Comparison of ENCODE assay signal across 8 cellular contexts in genomic region chr3:42012935-42013651, GRCh38. TPM values are rescaled to one million over a fixed set of nuclear protein-coding genes. Genes with fewer than 3 reads are reported as not detected.
DNase-seq lines count a peak whose midpoint lies in the region; ATAC-seq, FAIRE-seq and TF ChIP-seq lines count a peak whose summit lies in the region.

No MANE protein-coding gene starts in this region.

- H3K4me3 Mint-ChIP-seq in activated B cell treated with CpG ODN at 0.5 μM for 24 hours: peak overlapping the region; percentile 97

- POLR2A ChIA-PET in HCT116 (lab: Charles Lee) (no interaction called here), activated B cell treated with CpG ODN at 0.5 μM for 24 hours (lab: Charles Lee) (interaction anchor here (0.5 to 2.9 kb wide), 30 partner anchors 8 to 1560 kb away, joined by 3 to 48 read pairs (median 5); partner anchors contain the start of genes CTNNB1, NKTR, RPL14 and TRAK1)

- H3K4me3 ChIP-seq in HCT116 (replicated peaks in 1 of 2; ENCODE audit: low read depth in 1 of 2, low read length in 2 of 2): peak overlapping the region; percentile 45 to 62
- H3K4me3 ChIP-seq in kidney epithelial cell (ENCODE audit: low read depth, low read length): peak overlapping the region; percentile 74

- H4K20me1 ChIP-seq in HCT116 (ENCODE audit: insufficient read depth): no peaks in the 10 kb centered on the region

- peak overlapping the region; percentile 99 for H3K27ac Mint-ChIP-seq in activated B cell treated with CpG ODN at 0.5 μM for 24 hours

- peak; percentile 90 for ATAC-seq in HCT116
- ATAC-seq in activated B cell treated with CpG ODN at 0.5 μM for 24 hours (ENCODE audit: low read depth): peak; percentile 68

- DNase-seq in HCT116 (ENCODE audit: low read depth, low spot score) (peak; percentile 18), MV-4-11 (lab: John Stamatoyannopoulos, UW) (peak; percentile 98), activated B cell treated with CpG ODN at 0.5 μM for 24 hours (peak; percentile 73), kidney epithelial cell (ENCODE audit: low read depth) (no peak), RCC 7860 (ENCODE audit: low spot score) (no peak)
- peak; percentile 65 for DNase-seq in central memory CD4-positive, alpha-beta T cell
- peak; percentile 81 for DNase-seq in stimulated activated CD4-positive, alpha-beta T cell treated with anti-CD3 and anti-CD28 coated beads, Interleukin-15, amount 100 ng/mL, for 24 hours

- TSS peak; percentile 60 for BruUV-seq in HCT116 (replicated peaks; lab: Mats Ljungman, UMichigan)

- no peaks in the 10 kb centered on the region for H3K9me2 ChIP-seq in HCT116 (ENCODE audit: insufficient read depth)

- H3K9me3 Mint-ChIP-seq in activated B cell treated with CpG ODN at 0.5 μM for 24 hours: no peaks in the 10 kb centered on the region

- CTCF ChIA-PET in HCT116 (lab: Charles Lee) (no interaction called here), activated B cell treated with CpG ODN at 0.5 μM for 24 hours (lab: Charles Lee) (interaction anchor here (0.7 to 1.9 kb wide), 8 partner anchors 15 to 87 kb away, joined by 3 to 14 read pairs (median 3); partner anchors contain the start of gene ULK4)

- H2AFZ ChIP-seq in HCT116 (ENCODE audit: low read depth, low read length, poor library complexity, severe bottlenecking): peak overlapping the region; percentile 97

- no peaks in the 10 kb centered on the region for H3K36me3 ChIP-seq in HCT116 (ENCODE audit: control insufficient read depth in 1 of 2, insufficient read depth in 2 of 2, low read length in 2 of 2)
- H3K36me3 ChIP-seq in kidney epithelial cell (ENCODE audit: control insufficient read depth, insufficient read depth, low read length): no peaks in the 10 kb centered on the region

- peaks cover 41% of the 10 kb centered on the region for H3K79me2 ChIP-seq in HCT116 (ENCODE audit: insufficient read depth, low read length)

- intact Hi-C loops in HCT116 (cut with micrococcal nuclease): loop anchor here (5.0 kb wide), 1 partner anchor 69 kb away; no protein-coding TSS in a partner anchor
- intact Hi-C loops in activated B cell treated with CpG ODN at 0.5 μM for 24 hours (cut with micrococcal nuclease): loop anchor here (1.0 to 5.0 kb wide), 9 partner anchors 51 to 1390 kb away; partner anchors contain the start of genes CTNNB1, NKTR and ULK4

- peaks cover 59% of the 10 kb centered on the region for H3K4me1 Mint-ChIP-seq in activated B cell treated with CpG ODN at 0.5 μM for 24 hours

- H3K27me3 ChIP-seq in HCT116 (ENCODE audit: insufficient read depth, low read length) (no peaks in the 10 kb centered on the region), kidney epithelial cell (ENCODE audit: control insufficient read depth, insufficient read depth, low read length) (no peaks in the 10 kb centered on the region)

- TF ChIP-seq RAD21 in HCT116 (IDR thresholded peaks at IDR 0.05; ENCODE audit: low read depth): no peak

- TF ChIP-seq POLR2A in GM15510 (IDR thresholded peaks at IDR 0.05; ENCODE audit: borderline replicate concordance, extremely low read depth, insufficient read length): peak; percentile 61
- TF ChIP-seq POLR2A in HCT116 (IDR thresholded peaks at IDR 0.05; ENCODE audit: borderline replicate concordance, extremely low read depth, insufficient read depth, insufficient read length): no peak

- peak overlapping the region; percentile 93 for H3K4me2 ChIP-seq in HCT116 (ENCODE audit: low read length)

- TF ChIP-seq CTCF in HCT116 (IDR thresholded peaks at IDR 0.05 in 2 of 3, conservative IDR thresholded peaks at IDR 0.05 in 1 of 3; ENCODE audit: borderline replicate concordance in 1 of 3, insufficient read depth in 1 of 3, low read depth in 2 of 3, low read length in 2 of 3) (no peak), activated B cell treated with CpG ODN at 0.5 μM for 24 hours (IDR thresholded peaks at IDR 0.05) (no peak), kidney epithelial cell (IDR thresholded peaks at IDR 0.05; ENCODE audit: insufficient read depth, low read length, poor library complexity, severe bottlenecking) (no peak)

- H3K27me3 Mint-ChIP-seq in activated B cell treated with CpG ODN at 0.5 μM for 24 hours: no peaks in the 10 kb centered on the region

- peak overlapping the region; percentile 55 for H3K9ac ChIP-seq in HCT116 (ENCODE audit: low read length)

- H3K27ac ChIP-seq in HCT116 (ENCODE audit: low read depth, low read length): no peak overlapping the region; the same call in 1 of the 2 replicates

- H3K36me3 Mint-ChIP-seq in activated B cell treated with CpG ODN at 0.5 μM for 24 hours (ENCODE audit: low read depth): peaks cover 12% of the 10 kb centered on the region

- H3K9me3 ChIP-seq in HCT116 (ENCODE audit: control insufficient read depth in 1 of 2, insufficient read depth in 1 of 2, low read depth in 1 of 2, low read length in 2 of 2): no peaks in the 10 kb centered on the region

- no peak for FAIRE-seq in RCC 7860 (lab: Jason Lieb, UNC)

- RAD21 ChIA-PET in HCT116 (lab: Charles Lee; ENCODE audit: low non-redundant PET in 1 of 2, low total read pairs in 2 of 2, uncharacterized antibody in 2 of 2, unreplicated experiment in 2 of 2): no interaction called here

- peaks cover 10 to 23% of the 10 kb centered on the region in 2 experiments; a peak in 3 of 4 replicates for H3K4me1 ChIP-seq in HCT116 (ENCODE audit: control insufficient read depth in 1 of 2, insufficient read depth in 2 of 2, low read length in 2 of 2)

TF ChIP-seq in HCT116, 20 proteins besides CTCF, POLR2A, EP300 and RAD21:
- no peak for TF ChIP-seq CEBPB (IDR thresholded peaks at IDR 0.05; ENCODE audit: low read depth)
- peak; percentile 17 for TF ChIP-seq YY1 (IDR thresholded peaks at IDR 0.05; ENCODE audit: extremely low read depth, insufficient replicate concordance, low read depth, low read length)
- no peak for TF ChIP-seq JUND (IDR thresholded peaks at IDR 0.05)
- peak; percentile 73; the same call in 1 of the 2 replicates for TF ChIP-seq POLR2AphosphoS5 (IDR thresholded peaks at IDR 0.05; ENCODE audit: low read depth, low read length)
- TF ChIP-seq MAX (IDR thresholded peaks at IDR 0.05): 0 out of 2 replicates have a peak, but pooled peaks have one; percentile 24

RNA-seq across cellular contexts. Expression of gene ULK4, which starts 51.2 kb away (rescaled TPM):
- total RNA-seq in HCT116 (2021; ENCODE audit: unreplicated experiment) (6.3 TPM), activated B cell treated with CpG ODN at 0.5 μM for 24 hours (16.8 and 18.6 TPM in 2 replicates), kidney epithelial cell (13.0 and 18.3 TPM in 2 replicates)
- 1.3 TPM in 2 replicates for polyA plus RNA-seq in HCT116 (2012)

Comparison
In these comparisons a context has a peak if more than half of its experiments do, and no peak if none do; other contexts are left out.
1. DNase-seq: peak in HCT116 (single experiment), MV-4-11 (single experiment), activated B cell treated with CpG ODN at 0.5 μM for 24 hours (single experiment), central memory CD4-positive, alpha-beta T cell (single experiment) and stimulated activated CD4-positive, alpha-beta T cell treated with anti-CD3 and anti-CD28 coated beads, Interleukin-15, amount 100 ng/mL, for 24 hours (single experiment); none in kidney epithelial cell (single experiment) and RCC 7860 (single experiment).